29 cellular contexts compared by ENCODE assay signal in the genomic region with DNA sequence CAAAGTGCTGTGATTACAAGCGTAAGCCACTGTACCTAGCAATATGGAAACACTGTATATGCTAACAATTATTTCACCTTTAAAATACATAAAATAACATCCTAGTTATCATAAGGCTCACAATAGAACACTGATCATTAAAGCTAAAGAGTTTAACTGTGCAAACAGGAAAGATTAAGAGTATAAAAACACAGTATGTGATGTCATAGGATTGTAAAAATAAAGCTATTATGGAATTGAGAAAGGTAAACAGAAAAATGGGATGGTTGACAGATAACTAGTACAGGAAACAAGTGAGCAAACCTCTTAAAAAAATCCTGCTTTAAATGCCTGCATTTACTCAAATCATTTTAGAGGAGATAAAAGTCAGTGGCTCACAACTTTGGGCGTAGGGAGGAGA. TPM values are rescaled to one million over a fixed set of nuclear protein-coding genes. Genes with fewer than 3 reads are reported as not detected.
A peak's percentile ranks its signal among the peaks of the same experiment; 100 is the strongest.
DNase-seq lines count a peak whose midpoint lies in the region; ATAC-seq, FAIRE-seq and TF ChIP-seq lines count a peak whose summit lies in the region.
"Had no signal": no experiment of that assay in that cellular context is flagged by ENCODE, and none has a peak within 500 bp of the region (broad histone marks: within the 10 kb centered on the region; RNA-seq: fewer than 3 reads in every experiment).

No MANE protein-coding gene starts in this region.

- intact Hi-C loops in mucosa of descending colon (cut with DNase I, micrococcal nuclease), result no loop called here

- DNase-seq in DMS53 (lab: John Stamatoyannopoulos, UW) (peak; percentile 77), NCI-H2029 (lab: John Stamatoyannopoulos, UW) (peak; percentile 35), SHP77 (lab: John Stamatoyannopoulos, UW) (peak; percentile 6 to 29), mucosa of descending colon (no peak), NCI-H187 treated with DMSO at 0.1 percent for 48 hours (lab: John Stamatoyannopoulos, UW) (no peak), RCC 7860 (ENCODE audit: low spot score) (no peak), H7 (no peak)
- no peak for DNase-seq in activated CD4-positive, alpha-beta T cell treated with anti-CD3 and anti-CD28 coated beads, Interleukin-2, amount 50 U/mL, for 48 hours
- DNase-seq: activated CD4-positive, alpha-beta T cell treated with anti-CD3 and anti-CD28 coated beads for 4 hours; activated CD8-positive, alpha-beta memory T cell treated with anti-CD3 and anti-CD28 coated beads for 24 hours; activated T-cell treated with anti-CD3 and anti-CD28 coated beads for 4 hours; amniotic stem cell; BE2C; CD8-positive, alpha-beta memory T cell; effector CD4-positive, alpha-beta T cell; glutamatergic neuron; midbrain; naive thymus-derived CD8-positive, alpha-beta T cell; NCI-H510A treated with DMSO at 0.1 percent for 48 hours; right lobe of liver; SJCRH30; stimulated activated CD8-positive, alpha-beta memory T cell treated with anti-CD3 and anti-CD28 coated beads, Interleukin-4, amount 100 ng/mL, for 48 hours; T-helper 9 cell; thyroid gland; WERI-Rb-1 had no signal

- H3K4me1 ChIP-seq in mucosa of descending colon (ENCODE audit: low read depth), result no peaks in the 10 kb centered on the region
- H3K4me1 ChIP-seq: BE2C, prostate gland, right lobe of liver, SJCRH30, thyroid gland, vagina had no signal

- no peaks in the 10 kb centered on the region for H3K27me3 ChIP-seq in H7 (ENCODE audit: control insufficient read depth, insufficient read depth, low read length)
- H3K27me3 ChIP-seq: BE2C, right lobe of liver, SJCRH30, thyroid gland, vagina had no signal

- no peak for TF ChIP-seq CTCF in mucosa of descending colon (IDR thresholded peaks at IDR 0.05)

- H3K4me3 ChIP-seq in mucosa of descending colon (no peak overlapping the region), H7 (ENCODE audit: insufficient read depth, low read depth, low read length) (no peak overlapping the region)
- H3K4me3 ChIP-seq: prostate gland, right lobe of liver, SJCRH30, thyroid gland, vagina had no signal

- FAIRE-seq in RCC 7860 (lab: Jason Lieb, UNC), result no peak
- FAIRE-seq: G401.6, keratinocyte had no signal

- peak; percentile 91 for ATAC-seq in mucosa of descending colon
- ATAC-seq: naive thymus-derived CD8-positive, alpha-beta T cell; right lobe of liver had no signal

- no peaks in the 10 kb centered on the region for H3K9me3 ChIP-seq in mucosa of descending colon
- H3K9me3 ChIP-seq: BE2C, prostate gland, right lobe of liver, SJCRH30, thyroid gland, vagina had no signal

- H3K36me3 ChIP-seq in mucosa of descending colon (ENCODE audit: low read depth) (no peaks in the 10 kb centered on the region), H7 (replicated peaks; ENCODE audit: control insufficient read depth, insufficient read depth, low read length) (peaks cover 5% of the 10 kb centered on the region)
- H3K36me3 ChIP-seq: BE2C, prostate gland had no signal

RNA-seq across cellular contexts. Expression of gene IPO8, which starts 10.8 kb away (rescaled TPM):
- total RNA-seq in mucosa of descending colon, result 10 to 100 TPM; 62.2 to 72.3 (median 63.7) TPM
- total RNA-seq in H7 (2014; rRNA removed; shearing (Covaris generic)), result 17.3 and 27.8 TPM in 2 replicates

RNA-seq across cellular contexts. Expression of gene CAPRIN2, which starts 48.3 kb away (rescaled TPM):
- total RNA-seq in mucosa of descending colon, result 10 to 100 TPM in 2 of 3 donors, 1 to 10 TPM in 1; 7.3 to 21.4 (median 15.2) TPM
- 44.0 and 71.5 TPM in 2 replicates for total RNA-seq in H7 (2014; rRNA removed; shearing (Covaris generic))

Comparison
In these comparisons a context has a peak if more than half of its experiments do, and no peak if none do; other contexts are left out.
1. DNase-seq: peak in DMS53 (single experiment), NCI-H2029 (single experiment) and SHP77 (2 of 2); none in mucosa of descending colon (0 of 3), NCI-H187 treated with DMSO at 0.1 percent for 48 hours (single experiment), RCC 7860 (single experiment), H7 (single experiment) and activated CD4-positive, alpha-beta T cell treated with anti-CD3 and anti-CD28 coated beads, Interleukin-2, amount 50 U/mL, for 48 hours (0 of 2).